ENCODE assay signal across 7 cellular contexts in genomic region chr11:64291746-64292457, GRCh38. TPM values are rescaled to one million over a fixed set of nuclear protein-coding genes. Genes with fewer than 3 reads are reported as not detected.
DNase-seq lines count a peak whose midpoint lies in the region; ATAC-seq and TF ChIP-seq lines count a peak whose summit lies in the region.

No MANE protein-coding gene starts in this region.

- peak; percentile 44 for ATAC-seq in stimulated activated effector memory CD8-positive, alpha-beta T cell treated with anti-CD3 and anti-CD28 coated beads, Interleukin-12 subunit alpha, Interleukin-12 subunit beta, amount 100 ng/mL, for 72 hours
- ATAC-seq in GM19463 (IDR thresholded peaks at IDR 0.05; ENCODE audit: unreplicated experiment): no peak

- intact Hi-C loops in ascending aorta (cut with DNase I): no loop called here

- 0 out of 2 replicates have a peak, but pooled peaks cover 4% of the 10 kb centered on the region for H3K4me1 ChIP-seq in HUES6 (ENCODE audit: control insufficient read depth, insufficient read depth, low read length)
- peaks cover 7 to 10% of the 10 kb centered on the region in 2 donors for H3K4me1 ChIP-seq in ascending aorta

- DNase-seq in ascending aorta (ENCODE audit: low spot score in 2 of 2): no peak
- DNase-seq in stimulated activated effector memory CD8-positive, alpha-beta T cell treated with anti-CD3 and anti-CD28 coated beads, Interleukin-12 subunit alpha, Interleukin-12 subunit beta, amount 100 ng/mL, for 72 hours (ENCODE audit: low spot score in 2 of 2): no peak
- no peak for DNase-seq in ACHN
- DNase-seq in NCI-H2227 treated with DMSO at 0.1 percent for 48 hours (lab: John Stamatoyannopoulos, UW): no peak

- peaks cover 6% of the 10 kb centered on the region for H3K36me3 Mint-ChIP-seq in stimulated activated effector memory CD8-positive, alpha-beta T cell treated with anti-CD3 and anti-CD28 coated beads, Interleukin-12 subunit alpha, Interleukin-12 subunit beta, amount 100 ng/mL, for 72 hours

- peak overlapping the region; percentile 50 for H3K4me3 ChIP-seq in HUES6 (ENCODE audit: low read depth, low read length)
- H3K4me3 ChIP-seq in ascending aorta: peak overlapping the region; percentile 47 to 61
- peak overlapping the region; percentile 46 for H3K4me3 ChIP-seq in iPS-18c (ENCODE audit: insufficient read depth, low read depth, low read length)

- no peak overlapping the region for H3K9ac ChIP-seq in HUES6 (ENCODE audit: low read length)

- H3K9me3 ChIP-seq in HUES6 (ENCODE audit: control insufficient read depth, insufficient read depth, low read depth, low read length) (no peaks in the 10 kb centered on the region), ascending aorta (no peaks in the 10 kb centered on the region), iPS-18c (ENCODE audit: control insufficient read depth, insufficient read depth, low read length) (no peaks in the 10 kb centered on the region)

- H3K27me3 ChIP-seq in HUES6 (ENCODE audit: control insufficient read depth, insufficient read depth, low read length) (peaks cover 87% of the 10 kb centered on the region), ascending aorta (peaks cover 15% of the 10 kb centered on the region)

- 0 out of 2 replicates have a peak, but pooled peaks cover 2% of the 10 kb centered on the region for H3K36me3 ChIP-seq in HUES6 (ENCODE audit: control insufficient read depth, insufficient read depth, low read length)
- H3K36me3 ChIP-seq in ascending aorta: no peaks in the 10 kb centered on the region

- H3K4me3 Mint-ChIP-seq in stimulated activated effector memory CD8-positive, alpha-beta T cell treated with anti-CD3 and anti-CD28 coated beads, Interleukin-12 subunit alpha, Interleukin-12 subunit beta, amount 100 ng/mL, for 72 hours: peak overlapping the region; percentile 64

- H3K4me1 Mint-ChIP-seq in stimulated activated effector memory CD8-positive, alpha-beta T cell treated with anti-CD3 and anti-CD28 coated beads, Interleukin-12 subunit alpha, Interleukin-12 subunit beta, amount 100 ng/mL, for 72 hours: peaks cover 13% of the 10 kb centered on the region

- H3K27ac ChIP-seq in HUES6 (ENCODE audit: low read depth, low read length): no peak overlapping the region
- H3K27ac ChIP-seq in ascending aorta: no peak overlapping the region

- H3K9me3 Mint-ChIP-seq in stimulated activated effector memory CD8-positive, alpha-beta T cell treated with anti-CD3 and anti-CD28 coated beads, Interleukin-12 subunit alpha, Interleukin-12 subunit beta, amount 100 ng/mL, for 72 hours: no peaks in the 10 kb centered on the region

- TF ChIP-seq CTCF in ascending aorta (IDR thresholded peaks at IDR 0.05): no peak

- H3K27ac Mint-ChIP-seq in stimulated activated effector memory CD8-positive, alpha-beta T cell treated with anti-CD3 and anti-CD28 coated beads, Interleukin-12 subunit alpha, Interleukin-12 subunit beta, amount 100 ng/mL, for 72 hours: no peak overlapping the region

- in situ Hi-C loops in ACHN (cut with HindIII; ENCODE audit: low pct_ligation_motif_present, low pct_unique_long_range_greater_than_20kb, low sequenced_read_pairs): no loop called here

RNA-seq across cellular contexts. Expression of gene KCNK4, which starts 0.8 kb away (rescaled TPM):
- total RNA-seq in ascending aorta: not detected

RNA-seq across cellular contexts. Expression of gene GPR137, which starts 6.3 kb away (rescaled TPM):
- total RNA-seq in ascending aorta: 3.9 TPM

RNA-seq across cellular contexts. Expression of gene BAD, which starts 7.4 kb away (rescaled TPM):
- 175 TPM for total RNA-seq in ascending aorta

RNA-seq across cellular contexts. Expression of gene CATSPERZ, which starts 8.3 kb away (rescaled TPM):
- not detected for total RNA-seq in ascending aorta

RNA-seq across cellular contexts. Expression of gene ESRRA, which starts 13.4 kb away (rescaled TPM):
- total RNA-seq in ascending aorta: 53.4 TPM
